ENCODE assay signal across 9 cellular contexts in the genomic region with DNA sequence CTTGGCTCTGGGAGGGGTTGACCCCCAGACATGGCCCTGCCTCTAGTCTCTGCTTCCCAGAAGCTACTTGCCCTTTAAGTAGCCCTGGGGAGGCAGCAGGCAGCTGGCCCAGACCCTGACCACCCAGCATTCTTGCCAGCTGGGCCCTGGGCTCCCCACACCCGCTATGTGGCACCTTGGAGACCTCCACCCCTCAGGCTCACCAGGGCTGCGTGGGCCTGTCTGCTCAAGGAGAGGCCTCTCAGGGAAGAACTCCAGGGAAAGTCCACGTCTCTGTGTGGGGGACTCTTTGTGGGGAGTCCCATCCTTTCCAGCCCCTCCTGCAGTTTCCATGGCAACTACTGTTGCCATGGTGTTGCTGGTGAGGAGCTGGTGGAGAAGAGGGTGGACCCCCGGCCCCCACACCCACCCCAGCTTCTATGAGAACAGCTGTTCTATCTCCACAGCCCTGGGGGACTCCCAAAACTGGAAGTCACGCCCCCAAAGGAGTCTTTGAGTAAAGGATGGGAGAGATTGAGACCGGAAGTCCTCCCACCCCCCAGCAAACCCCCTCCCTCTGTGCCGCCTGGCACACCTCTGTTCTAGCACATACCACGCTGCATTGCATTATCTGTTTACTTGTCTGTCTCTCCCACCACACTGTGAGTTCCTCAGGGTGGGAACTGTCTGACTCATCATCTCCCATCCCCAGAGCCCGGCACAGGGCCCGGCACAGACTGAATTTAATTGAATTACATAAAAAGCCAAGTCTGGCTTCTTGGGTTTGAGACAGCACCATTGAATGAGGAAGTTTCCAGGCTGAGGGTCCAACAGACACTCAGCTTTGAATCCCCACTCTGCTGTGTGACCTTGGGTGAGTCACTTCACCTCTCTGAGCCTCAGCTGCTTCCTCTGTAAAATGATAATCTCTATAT.
DNase-seq lines count a peak whose midpoint lies in the region; TF ChIP-seq lines count a peak whose summit lies in the region.
"Had no signal": no experiment of that assay in that cellular context is flagged by ENCODE, and none has a peak within 500 bp of the region (broad histone marks: within the 10 kb centered on the region; RNA-seq: fewer than 3 reads in every experiment).

No MANE protein-coding gene starts in this region.

- peak overlapping the region; percentile 71 for H3K27ac ChIP-seq in brain microvascular endothelial cell
- H3K27ac ChIP-seq in subcutaneous abdominal adipose tissue (ENCODE audit: low read depth, low read length) = peak overlapping the region; percentile 46

- no peak overlapping the region for H3K4me3 ChIP-seq in brain microvascular endothelial cell (ENCODE audit: low read depth, low read length)
- no peak overlapping the region for H3K4me3 ChIP-seq in subcutaneous abdominal adipose tissue (ENCODE audit: low read depth in 1 of 5, low read length in 5 of 5)

- no peak for TF ChIP-seq CTCF in brain microvascular endothelial cell (IDR thresholded peaks at IDR 0.05; ENCODE audit: low read depth, low read length, missing control alignments)

- H3K36me3 ChIP-seq in brain microvascular endothelial cell (replicated peaks) (no peaks in the 10 kb centered on the region), subcutaneous abdominal adipose tissue (ENCODE audit: control insufficient read depth in 5 of 5, insufficient read depth in 5 of 5, low read length in 5 of 5) (peaks cover 0 to 6% (median 4%) of the 10 kb centered on the region in 5 donors)

- H3K27me3 ChIP-seq in brain microvascular endothelial cell (replicated peaks) (no peaks in the 10 kb centered on the region), subcutaneous abdominal adipose tissue (ENCODE audit: control insufficient read depth in 5 of 5, insufficient read depth in 4 of 5, low read length in 5 of 5) (peaks cover 0 to 29% (median 12%) of the 10 kb centered on the region in 5 donors)

- in situ Hi-C loops in brain microvascular endothelial cell (cut with HindIII; ENCODE audit: low pct_ligation_motif_present, low sequenced_read_pairs) = no loop called here

- H3K9ac ChIP-seq in subcutaneous abdominal adipose tissue (ENCODE audit: low read length in 5 of 5) = peak overlapping the region in 2 of 5 donors; percentile 28 to 52

- H3K4me1 ChIP-seq in subcutaneous abdominal adipose tissue (ENCODE audit: control insufficient read depth in 5 of 5, insufficient read depth in 5 of 5, low read length in 5 of 5) = peaks cover 0 to 43% (median 36%) of the 10 kb centered on the region in 5 donors

- H3K9me3 ChIP-seq in subcutaneous abdominal adipose tissue (ENCODE audit: control insufficient read depth in 5 of 5, low read length in 5 of 5) = no peaks in the 10 kb centered on the region

- DNase-seq in HCEC 1CT = peak; percentile 26
- peak; percentile 83 for DNase-seq in brain microvascular endothelial cell
- DNase-seq in kidney glomerular epithelial cell (lab: John Stamatoyannopoulos, UW) = peak; percentile 88
- no peak for DNase-seq in NCI-H69 (lab: John Stamatoyannopoulos, UW)
- no peak for DNase-seq in NCI-H2081 (lab: John Stamatoyannopoulos, UW)
- DNase-seq in activated CD4-positive, alpha-beta T cell treated with anti-CD3 and anti-CD28 coated beads for 1 hour = no peak
- DNase-seq in COR-L47 (lab: John Stamatoyannopoulos, UW) = no peak
- DNase-seq: activated B cell treated with CpG ODN at 0.5 μM for 24 hours had no signal

Comparison
In these comparisons a context has a peak if more than half of its experiments do, and no peak if none do; other contexts are left out.
1. DNase-seq: peak in HCEC 1CT (single experiment), brain microvascular endothelial cell (single experiment) and kidney glomerular epithelial cell (single experiment); none in NCI-H69 (single experiment), NCI-H2081 (0 of 2), activated CD4-positive, alpha-beta T cell treated with anti-CD3 and anti-CD28 coated beads for 1 hour (single experiment) and COR-L47 (single experiment).